ENCODE assay signal across 16 cellular contexts in the genomic region with DNA sequence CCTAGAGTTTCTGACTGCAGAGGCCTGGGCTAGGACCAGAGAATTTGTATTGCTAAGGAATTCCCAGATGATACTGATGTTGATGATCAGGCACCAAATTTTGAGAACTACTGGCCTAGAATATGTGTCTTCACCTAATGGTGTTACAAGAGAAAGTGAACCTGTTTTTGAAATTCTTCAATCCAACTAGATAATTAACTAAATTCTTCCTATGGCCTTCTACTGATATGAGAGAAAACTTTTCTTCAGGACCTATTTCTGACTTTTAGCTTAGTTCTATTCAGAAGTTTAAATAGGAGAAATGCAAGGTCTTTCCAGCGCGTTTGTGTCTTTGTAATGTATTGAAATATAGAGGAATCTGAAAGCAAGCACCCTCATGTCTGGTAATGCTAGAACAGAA. TPM values are rescaled to one million over a fixed set of nuclear protein-coding genes. Genes with fewer than 3 reads are reported as not detected.
DNase-seq lines count a peak whose midpoint lies in the region; TF ChIP-seq lines count a peak whose summit lies in the region.
"Had no signal": no experiment of that assay in that cellular context is flagged by ENCODE, and none has a peak within 500 bp of the region (broad histone marks: within the 10 kb centered on the region; RNA-seq: fewer than 3 reads in every experiment).

No MANE protein-coding gene starts in this region.

- H3K9me3 ChIP-seq in SK-N-MC (ENCODE audit: low read depth, low read length) (no peaks in the 10 kb centered on the region), ovary (no peaks in the 10 kb centered on the region), BE2C (no peaks in the 10 kb centered on the region)
- H3K9me3 ChIP-seq: BLaER1 treated with 17β-estradiol and CSF1 and Interleukin-3, amounts not matched to agents 10 nM and 100 nM had no signal

- no peaks in the 10 kb centered on the region for H3K36me3 ChIP-seq in SK-N-MC (ENCODE audit: insufficient read depth, low read length)
- no peaks in the 10 kb centered on the region for H3K36me3 ChIP-seq in ovary
- H3K36me3 ChIP-seq in BE2C: no peaks in the 10 kb centered on the region
- H3K36me3 ChIP-seq: BLaER1 treated with 17β-estradiol and CSF1 and Interleukin-3, amounts not matched to agents 10 nM and 100 nM had no signal

- no peaks in the 10 kb centered on the region for H3K27me3 ChIP-seq in ovary
- H3K27me3 ChIP-seq in BE2C: peaks cover 2% of the 10 kb centered on the region; the same call in 1 of the 2 replicates

- H3K4me3 ChIP-seq in SK-N-MC (no peak overlapping the region), ovary (no peak overlapping the region), BE2C (ENCODE audit: low read depth, low read length) (no peak overlapping the region)
- H3K4me3 ChIP-seq: BLaER1 treated with 17β-estradiol and CSF1 and Interleukin-3, amounts not matched to agents 10 nM and 100 nM; GM12878; GM23338 had no signal

- TF ChIP-seq CTCF in ovary (IDR thresholded peaks at IDR 0.05): no peak
- no peak for TF ChIP-seq CTCF in BE2C (IDR thresholded peaks at IDR 0.05; ENCODE audit: low read depth, low read length)

- no peak for TF ChIP-seq EP300 in ovary (IDR thresholded peaks at IDR 0.05)

- 90 to 97% (median 95%) methylated on average over 2 of the region's 2 CpGs for WGBS in ovary, 3 donors

- H3K9ac ChIP-seq in SK-N-MC (ENCODE audit: insufficient read length): no peak overlapping the region
- H3K9ac ChIP-seq: BLaER1 treated with 17β-estradiol and CSF1 and Interleukin-3, amounts not matched to agents 10 nM and 100 nM had no signal

- no peak for TF ChIP-seq POLR2A in ovary (IDR thresholded peaks at IDR 0.05)

- DNase-seq in DMS79 treated with DMSO at 0.1 percent for 48 hours (lab: John Stamatoyannopoulos, UW) (peak; percentile 86), DMS79 (lab: John Stamatoyannopoulos, UW) (no peak), KG1 (lab: John Stamatoyannopoulos, UW) (peak; percentile 62), SK-N-MC (ENCODE audit: low read depth, low spot score) (no peak), midbrain (lab: John Stamatoyannopoulos, UW) (peak; percentile 45), ovary (no peak), BE2C (no peak)
- no peak for DNase-seq in stimulated activated naive CD4-positive, alpha-beta T cell (lab: John Stamatoyannopoulos, UW)
- DNase-seq: AML-193; CD4-positive, CD25-positive, alpha-beta regulatory T cell; H7 had no signal

- H3K4me1 ChIP-seq in ovary (ENCODE audit: insufficient read depth): no peaks in the 10 kb centered on the region
- H3K4me1 ChIP-seq in BE2C: no peaks in the 10 kb centered on the region
- H3K4me1 ChIP-seq: BLaER1 treated with 17β-estradiol and CSF1 and Interleukin-3, amounts not matched to agents 10 nM and 100 nM had no signal

- H3K27ac ChIP-seq in SK-N-MC (peak overlapping the region; percentile 61), ovary (no peak overlapping the region)
- H3K27ac ChIP-seq: 22Rv1; BLaER1 treated with 17β-estradiol and CSF1 and Interleukin-3, amounts not matched to agents 10 nM and 100 nM had no signal

- intact Hi-C loops in ovary (cut with DNase I): no loop called here

RNA-seq across cellular contexts. Expression of a gene that starts 7.3 kb away (rescaled TPM):
- 1 to 10 TPM in 1 of 7 donors, under 1 TPM in 2, not detected in 4; 0.26 to 1.0 (median 0.40) TPM for total RNA-seq in ovary
- polyA plus RNA-seq in ovary: under 1 TPM; 0.13 to 0.72 TPM
- polyA plus RNA-seq in BE2C (2012; ENCODE audit: insufficient read depth, insufficient read length, low read depth): not detected
- total RNA-seq: CD4-positive, CD25-positive, alpha-beta regulatory T cell; G401; GM12878 had no signal
- polyA plus RNA-seq: CD4-positive, CD25-positive, alpha-beta regulatory T cell; GM12878 had no signal

Comparison
In these comparisons a context has a peak if more than half of its experiments do, and no peak if none do; other contexts are left out.
1. DNase-seq: peak in DMS79 treated with DMSO at 0.1 percent for 48 hours (single experiment), KG1 (single experiment) and midbrain (single experiment); none in DMS79 (single experiment), SK-N-MC (single experiment), stimulated activated naive CD4-positive, alpha-beta T cell (0 of 6), ovary (0 of 5) and BE2C (single experiment).